2 cellular contexts compared by ENCODE assay signal in the genomic region with DNA sequence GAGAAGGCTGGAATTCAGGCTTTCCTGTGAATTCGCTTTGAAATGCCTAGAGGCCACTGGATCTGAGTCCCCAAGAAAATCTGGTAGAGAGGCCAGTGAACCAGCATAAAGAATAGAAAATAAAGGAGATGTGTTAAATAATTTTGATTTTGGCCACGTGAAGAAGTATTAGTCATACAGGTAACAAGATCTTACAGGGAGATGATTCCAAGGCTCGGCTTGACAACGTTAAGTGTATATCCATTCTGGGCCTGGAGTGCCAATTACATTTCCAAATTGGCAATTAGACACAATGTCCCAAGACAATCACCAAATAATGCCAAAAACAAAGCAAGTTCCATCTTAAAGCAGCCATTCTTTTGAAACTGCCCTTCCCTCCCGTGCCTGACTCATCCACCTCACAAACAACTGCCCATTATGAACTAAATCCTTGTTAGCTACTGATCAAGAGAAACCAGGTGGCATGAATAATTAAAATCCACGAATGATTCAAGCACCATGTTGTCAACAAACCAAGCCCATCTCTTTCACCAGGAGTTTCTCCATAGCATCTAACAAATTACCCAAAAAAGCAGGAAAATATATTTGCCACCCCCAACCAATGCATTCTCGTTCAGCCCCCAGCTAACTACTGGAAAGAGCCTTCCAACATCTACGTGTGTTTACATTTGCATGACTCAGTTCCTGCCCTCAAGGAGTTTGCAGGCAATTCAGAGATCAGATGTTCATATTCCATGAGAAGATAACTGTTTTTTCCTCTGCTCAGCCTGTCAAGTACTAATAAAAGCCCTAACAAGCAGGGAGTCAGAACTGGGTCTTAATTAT.
TF ChIP-seq lines count a peak whose summit lies in the region.

No MANE protein-coding gene starts in this region.

TF ChIP-seq in A549, 52 proteins besides CTCF, POLR2A, EP300 and RAD21:
- TF ChIP-seq CHD4 (IDR thresholded peaks at IDR 0.05; ENCODE audit: borderline replicate concordance) (no peak), FOSL2 (IDR thresholded peaks at IDR 0.05) (no peak), FOSL2 (CRISPR knock-in tag; IDR thresholded peaks at IDR 0.05) (peak; percentile 56; the same call in 1 of the 2 replicates), JUNB (IDR thresholded peaks at IDR 0.05) (0 out of 2 replicates have a peak, but pooled peaks have one; percentile 32)
- TF ChIP-seq, protein P1, sequence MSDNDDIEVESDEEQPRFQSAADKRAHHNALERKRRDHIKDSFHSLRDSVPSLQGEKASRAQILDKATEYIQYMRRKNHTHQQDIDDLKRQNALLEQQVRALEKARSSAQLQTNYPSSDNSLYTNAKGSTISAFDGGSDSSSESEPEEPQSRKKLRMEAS (IDR thresholded peaks at IDR 0.05), result no peak
- TF ChIP-seq, protein P2, sequence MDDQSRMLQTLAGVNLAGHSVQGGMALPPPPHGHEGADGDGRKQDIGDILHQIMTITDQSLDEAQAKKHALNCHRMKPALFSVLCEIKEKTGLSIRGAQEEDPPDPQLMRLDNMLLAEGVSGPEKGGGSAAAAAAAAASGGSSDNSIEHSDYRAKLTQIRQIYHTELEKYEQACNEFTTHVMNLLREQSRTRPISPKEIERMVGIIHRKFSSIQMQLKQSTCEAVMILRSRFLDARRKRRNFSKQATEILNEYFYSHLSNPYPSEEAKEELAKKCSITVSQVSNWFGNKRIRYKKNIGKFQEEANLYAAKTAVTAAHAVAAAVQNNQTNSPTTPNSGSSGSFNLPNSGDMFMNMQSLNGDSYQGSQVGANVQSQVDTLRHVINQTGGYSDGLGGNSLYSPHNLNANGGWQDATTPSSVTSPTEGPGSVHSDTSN (IDR thresholded peaks at IDR 0.05), result no peak

TF ChIP-seq in IMR-90, 13 proteins besides CTCF, POLR2A, EP300 and RAD21:
- no peak for TF ChIP-seq BHLHE40 (IDR thresholded peaks at IDR 0.05; ENCODE audit: low read depth, low read length)
- no peak for TF ChIP-seq CEBPB (IDR thresholded peaks at IDR 0.05; ENCODE audit: low read depth, low read length)
- no peak for TF ChIP-seq FOS (IDR thresholded peaks at IDR 0.05; ENCODE audit: low read depth, low read length)
- TF ChIP-seq RCOR1 (IDR thresholded peaks at IDR 0.05; ENCODE audit: insufficient replicate concordance, low read length), result no peak
- TF ChIP-seq MXI1 (IDR thresholded peaks at IDR 0.05; ENCODE audit: borderline replicate concordance, low read depth, low read length), result no peak
- no peak for TF ChIP-seq NFE2L2 (IDR thresholded peaks at IDR 0.05; ENCODE audit: low read depth, low read length)
- no peak for TF ChIP-seq MAZ (IDR thresholded peaks at IDR 0.05; ENCODE audit: borderline replicate concordance, low read depth, low read length)
